In genomic region chr4:73442275-73442674, GRCh38 we compare ENCODE assay signal across 25 cellular contexts. TPM values are rescaled to one million over a fixed set of nuclear protein-coding genes. Genes with fewer than 3 reads are reported as not detected.
"Had no signal": no experiment of that assay in that cellular context is flagged by ENCODE, and none has a peak within 500 bp of the region (broad histone marks: within the 10 kb centered on the region; RNA-seq: fewer than 3 reads in every experiment).

No MANE protein-coding gene starts in this region.

- H3K9me3 Mint-ChIP-seq: activated T-cell treated with anti-CD3 and anti-CD28 coated beads, Interleukin-2, amount 50 U/mL, for 24 hours; activated T-helper 17 cell treated with anti-CD3 and anti-CD28 coated beads, Interleukin-2, amount 50 U/mL, for 72 hours; endodermal cell; nephron progenitor cell; stimulated activated naive B cell treated with anti-CD40 and anti-IgM and Interleukin-4, amounts not matched to agents 10 μg/mL and 1 μg/mL and 100 μg/mL, for 72 hours; type B pancreatic cell; WTC11 had no signal

- H3K27ac Mint-ChIP-seq: activated naive CD8-positive, alpha-beta T cell; activated T-cell treated with anti-CD3 and anti-CD28 coated beads, Interleukin-2, amount 50 U/mL, for 24 hours; activated T-helper 17 cell treated with anti-CD3 and anti-CD28 coated beads, Interleukin-2, amount 50 U/mL, for 72 hours; endodermal cell; stimulated activated naive B cell treated with anti-CD40 and anti-IgM and Interleukin-4, amounts not matched to agents 10 μg/mL and 1 μg/mL and 100 μg/mL, for 72 hours; type B pancreatic cell; WTC11 had no signal

- H3K36me3 ChIP-seq: breast epithelium, esophagus squamous epithelium, gastroesophageal sphincter, heart left ventricle, lower lobe of right lung, right lobe of liver, thoracic aorta had no signal

- H3K36me3 Mint-ChIP-seq: activated naive CD8-positive, alpha-beta T cell; stimulated activated naive B cell treated with anti-CD40 and anti-IgM and Interleukin-4, amounts not matched to agents 10 μg/mL and 1 μg/mL and 100 μg/mL, for 72 hours; type B pancreatic cell; WTC11 had no signal

- ATAC-seq: activated T-helper 17 cell treated with anti-CD3 and anti-CD28 coated beads, Interleukin-2, amount 50 U/mL, for 72 hours; gastroesophageal sphincter; heart left ventricle; left lobe of liver; lower lobe of right lung; mucosa of descending colon; stimulated activated naive B cell treated with anti-CD40 and anti-IgM and Interleukin-4, amounts not matched to agents 10 μg/mL and 1 μg/mL and 100 μg/mL, for 72 hours; WTC11 had no signal

- H3K4me3 ChIP-seq: breast epithelium, coronary artery, esophagus squamous epithelium, gastroesophageal sphincter, heart left ventricle, lower lobe of right lung, mucosa of descending colon, right lobe of liver, thoracic aorta had no signal

- H3K27ac ChIP-seq: breast epithelium, coronary artery, esophagus squamous epithelium, gastroesophageal sphincter, heart left ventricle, lower lobe of right lung, right lobe of liver, thoracic aorta had no signal

- H3K27me3 ChIP-seq: breast epithelium, esophagus squamous epithelium, gastroesophageal sphincter, right lobe of liver had no signal

- H3K4me1 ChIP-seq: breast epithelium, esophagus squamous epithelium, gastroesophageal sphincter, heart left ventricle, lower lobe of right lung had no signal

- DNase-seq: activated CD8-positive, alpha-beta memory T cell treated with anti-CD3 and anti-CD28 coated beads, Interleukin-2, amount 50 U/mL, for 4 hours; activated T-cell treated with anti-CD3 and anti-CD28 coated beads, Interleukin-2, amount 50 U/mL, for 24 hours; endodermal cell; esophagus squamous epithelium; heart left ventricle; lower lobe of right lung; mesendoderm; mucosa of descending colon; nephron progenitor cell; right lobe of liver; small intestine; stimulated activated CD4-positive, alpha-beta T cell treated with anti-CD3 and anti-CD28 coated beads, Interleukin-15, amount 100 ng/mL, for 24 hours; stimulated activated CD8-positive, alpha-beta memory T cell treated with anti-CD3 and anti-CD28 coated beads, Interleukin-4, amount 100 ng/mL, for 48 hours; stimulated activated naive B cell treated with anti-CD40 and anti-IgM and Interleukin-4, amounts not matched to agents 10 μg/mL and 1 μg/mL and 100 μg/mL, for 72 hours; T-helper 1 cell had no signal

- H3K9me3 ChIP-seq: breast epithelium, esophagus squamous epithelium, gastroesophageal sphincter, heart left ventricle, lower lobe of right lung, mucosa of descending colon, right lobe of liver, thoracic aorta had no signal

RNA-seq across cellular contexts. Expression of gene AFP, which starts 6.3 kb away (rescaled TPM):
- total RNA-seq: activated T-helper 17 cell treated with anti-CD3 and anti-CD28 coated beads, Interleukin-2, amount 50 U/mL, for 72 hours; esophagus squamous epithelium; gastroesophageal sphincter; heart left ventricle; kidney epithelial cell; lower lobe of right lung; mucosa of descending colon; thoracic aorta had no signal

RNA-seq across cellular contexts. Expression of gene ALB, which starts 38.2 kb away (rescaled TPM):
- total RNA-seq: activated T-helper 17 cell treated with anti-CD3 and anti-CD28 coated beads, Interleukin-2, amount 50 U/mL, for 72 hours; kidney epithelial cell; thoracic aorta had no signal

RNA-seq across cellular contexts. Expression of gene AFM, which starts 39.3 kb away (rescaled TPM):
- total RNA-seq: activated T-helper 17 cell treated with anti-CD3 and anti-CD28 coated beads, Interleukin-2, amount 50 U/mL, for 72 hours; breast epithelium; endodermal cell; esophagus squamous epithelium; gastroesophageal sphincter; heart left ventricle; kidney epithelial cell; lower lobe of right lung; mucosa of descending colon; thoracic aorta; WTC11 had no signal
